ENCODE assay signal across 36 cellular contexts in genomic region chr5:171569065-171569712, GRCh38.
"Had no signal": no experiment of that assay in that cellular context is flagged by ENCODE, and none has a peak within 500 bp of the region (broad histone marks: within the 10 kb centered on the region; RNA-seq: fewer than 3 reads in every experiment).

No MANE protein-coding gene starts in this region.

- H3K4me3 ChIP-seq: cardiac muscle cell, PC-9 had no signal

- H2AFZ ChIP-seq: PC-9 had no signal

- FAIRE-seq: RCC 7860 had no signal

- H3K27me3 ChIP-seq: brain microvascular endothelial cell, cardiac muscle cell had no signal

- DNase-seq: activated CD4-positive, alpha-beta memory T cell treated with anti-CD3 and anti-CD28 coated beads, Interleukin-2, amount 10 ng/mL, durations not matched to agents 7 days and 5 days; activated CD4-positive, alpha-beta T cell treated with anti-CD3 and anti-CD28 coated beads for 1 hour; activated CD4-positive, alpha-beta T cell treated with anti-CD3 and anti-CD28 coated beads for 48 hours; activated CD4-positive, CD25-positive, alpha-beta regulatory T cell; activated CD8-positive, alpha-beta memory T cell treated with anti-CD3 and anti-CD28 coated beads for 24 hours; activated CD8-positive, alpha-beta memory T cell treated with anti-CD3 and anti-CD28 coated beads, Interleukin-2, amount 10 ng/mL, durations not matched to agents 7 days and 5 days; activated CD8-positive, alpha-beta memory T cell treated with anti-CD3 and anti-CD28 coated beads, Interleukin-2, amount 50 U/mL, for 48 hours; activated effector memory CD4-positive, alpha-beta T cell treated with anti-CD3 and anti-CD28 coated beads, Interleukin-2, amount 50 U/mL, for 16 hours; activated naive CD4-positive, alpha-beta T cell; activated naive CD4-positive, alpha-beta T cell treated with anti-CD3 and anti-CD28 coated beads, Interleukin-2, amount 50 U/mL, for 16 hours; activated naive CD8-positive, alpha-beta T cell treated with anti-CD3 and anti-CD28 coated beads for 36 hours; activated T-cell treated with anti-CD3 and anti-CD28 coated beads, Interleukin-2, amount 50 U/mL, for 1 hour; activated T-cell treated with anti-CD3 and anti-CD28 coated beads, Interleukin-2, amount 50 U/mL, for 72 hours; amniotic stem cell; aorta; brain microvascular endothelial cell; NCI-H1092 treated with DMSO at 0.1 percent for 48 hours; NCI-H1417; NCI-H146; NCI-H187; NCI-H2081; NCI-H2171 treated with DMSO at 0.1 percent for 48 hours; NCI-H2227 treated with DMSO at 0.1 percent for 48 hours; NCI-H526; NCI-H748 treated with DMSO at 0.1 percent for 48 hours; NK-92 treated with Interleukin-12 subunit alpha and Interleukin-12 subunit beta, amount 100 ng/mL, for 24 hours; PC-9; SW 1271; T1000; WERI-Rb-1 had no signal

- H3K27ac ChIP-seq: brain microvascular endothelial cell, cardiac muscle cell, KMS-11, PC-9, RWPE1, WERI-Rb-1 had no signal

- H3K4me2 ChIP-seq: KMS-11, PC-9 had no signal

- ATAC-seq: activated CD8-positive, alpha-beta memory T cell treated with anti-CD3 and anti-CD28 coated beads, Interleukin-2, amount 10 ng/mL, durations not matched to agents 7 days and 5 days; activated T-cell treated with anti-CD3 and anti-CD28 coated beads, Interleukin-2, amount 50 U/mL, for 72 hours; activated T-helper 17 cell treated with anti-CD3 and anti-CD28 coated beads, Interleukin-2, amount 50 U/mL, for 72 hours; Right ventricle myocardium inferior had no signal

- H3K36me3 ChIP-seq: brain microvascular endothelial cell, cardiac muscle cell, WERI-Rb-1 had no signal

- H3K9ac ChIP-seq: KMS-11 had no signal
